In genomic region chr14:103563089-103563620, GRCh38 we compare ENCODE assay signal across 8 cellular contexts. TPM values are rescaled to one million over a fixed set of nuclear protein-coding genes. Genes with fewer than 3 reads are reported as not detected.
DNase-seq lines count a peak whose midpoint lies in the region; ATAC-seq, FAIRE-seq and TF ChIP-seq lines count a peak whose summit lies in the region.

No MANE protein-coding gene starts in this region.

- peak; percentile 11 for FAIRE-seq in GM19239 (lab: Jason Lieb, UNC)

- H3K23ac ChIP-seq in neuronal stem cell (ENCODE audit: low read depth, low read length, poor library complexity) = peak overlapping the region; percentile 80

- peaks cover 10 to 41% of the 10 kb centered on the region in 2 donors for H3K36me3 ChIP-seq in neuronal stem cell (replicated peaks in 1 of 2; ENCODE audit: control insufficient read depth in 2 of 2, insufficient read depth in 2 of 2, low read length in 2 of 2)

- no peak for DNase-seq in AG04449 (ENCODE audit: low read depth, low spot score)
- peak; percentile 56 for DNase-seq in GM19239 (ENCODE audit: insufficient read length, low spot score)
- DNase-seq in SK-N-DZ (ENCODE audit: low spot score) = peak; percentile 32
- DNase-seq in epithelial cell of proximal tubule (ENCODE audit: low read depth) = no peak
- no peak for DNase-seq in neuronal stem cell (ENCODE audit: low spot score)
- DNase-seq in NCI-H1417 treated with DMSO at 0.1 percent for 48 hours (lab: John Stamatoyannopoulos, UW) = no peak
- DNase-seq in GOT3 (lab: John Stamatoyannopoulos, UW) = no peak

- peak overlapping the region; percentile 91 for H3K9ac ChIP-seq in neuronal stem cell (ENCODE audit: low read depth, low read length, poor library complexity)

- H2BK120ac ChIP-seq in neuronal stem cell (ENCODE audit: low read depth, low read length) = peak overlapping the region; percentile 72

- H3K4me3 ChIP-seq in AG04449 (ENCODE audit: low read depth, low read length) = peak overlapping the region; percentile 67
- H3K4me3 ChIP-seq in epithelial cell of proximal tubule (ENCODE audit: low read depth, low read length) = peak overlapping the region; percentile 97
- H3K4me3 ChIP-seq in neuronal stem cell (ENCODE audit: low read length in 2 of 2) = peak overlapping the region; percentile 97 to 100

- H2BK15ac ChIP-seq in neuronal stem cell (ENCODE audit: low read length) = no peak overlapping the region

- peak overlapping the region; percentile 71 for H3K14ac ChIP-seq in neuronal stem cell (ENCODE audit: low read length)

- POLR2A ChIA-PET in AG04449 (lab: Yijun Ruan, JAX) = interaction anchor here (0.6 kb wide), 1 partner anchor 477 kb away, joined by 4 read pairs; no protein-coding TSS in a partner anchor

- no peak overlapping the region for H4K91ac ChIP-seq in neuronal stem cell (ENCODE audit: low read depth, low read length, poor library complexity)

- H2AK5ac ChIP-seq in neuronal stem cell (ENCODE audit: low read depth, low read length) = no peak overlapping the region

- H2BK5ac ChIP-seq in neuronal stem cell (ENCODE audit: low read length) = peak overlapping the region; percentile 82

- no peak overlapping the region for H4K8ac ChIP-seq in neuronal stem cell (ENCODE audit: low read depth, low read length)

- no peak overlapping the region for H3K4ac ChIP-seq in neuronal stem cell (ENCODE audit: low read length)

- peak overlapping the region; percentile 83 for H3K4me2 ChIP-seq in neuronal stem cell (ENCODE audit: insufficient read depth, low read length, poor library complexity, severe bottlenecking)

- H3K27ac ChIP-seq in neuronal stem cell (replicated peaks; ENCODE audit: low read length) = peak overlapping the region; percentile 97

- TF ChIP-seq CTCF in AG04449 (IDR thresholded peaks at IDR 0.05; ENCODE audit: insufficient read depth, low read length, missing control alignments) (no peak), epithelial cell of proximal tubule (conservative IDR thresholded peaks at IDR 0.05; ENCODE audit: low read depth, low read length) (no peak)

- peak overlapping the region; percentile 95 for H2AFZ ChIP-seq in neuronal stem cell (ENCODE audit: low read length)

- CTCF ChIA-PET in AG04449 (lab: Yijun Ruan, JAX) = interaction anchor here (1.5 to 8.2 kb wide), 3 partner anchors 9 to 15 kb away, joined by 5 to 79 read pairs (median 6); no protein-coding TSS in a partner anchor

- no peak overlapping the region for H2BK12ac ChIP-seq in neuronal stem cell (ENCODE audit: low read length)

- H3K27me3 ChIP-seq in neuronal stem cell (ENCODE audit: control insufficient read depth in 3 of 3, insufficient read depth in 3 of 3, low read depth in 1 of 3, low read length in 3 of 3) = no peaks in the 10 kb centered on the region

- peak; percentile 34 for ATAC-seq in HG03378 (IDR thresholded peaks at IDR 0.05; ENCODE audit: unreplicated experiment)

- no CpG with 5 or more reads among the region's 35 CpGs for WGBS in neuronal stem cell (ENCODE audit: extremely low coverage in 2 of 2, insufficient read length in 2 of 2, insufficient replicate concordance in 1 of 2), 2 donors

- H3K18ac ChIP-seq in neuronal stem cell (ENCODE audit: low read length) = peak overlapping the region; percentile 96

- peaks cover 19% of the 10 kb centered on the region for H3K79me1 ChIP-seq in neuronal stem cell (ENCODE audit: low read depth, low read length)

- no peaks in the 10 kb centered on the region for H3K9me3 ChIP-seq in neuronal stem cell (replicated peaks in 1 of 2; ENCODE audit: control insufficient read depth in 2 of 2, insufficient read depth in 1 of 2, low read depth in 1 of 2, low read length in 2 of 2)

- peaks cover 8 to 14% of the 10 kb centered on the region in 2 donors for H3K4me1 ChIP-seq in neuronal stem cell (ENCODE audit: control insufficient read depth in 2 of 2, insufficient read depth in 1 of 2, low read depth in 1 of 2, low read length in 2 of 2)

RNA-seq across cellular contexts. Expression of gene COA8, which starts 0.4 kb away (rescaled TPM):
- 12.2 and 20.0 TPM in 2 replicates for polyA plus RNA-seq in SK-N-DZ (2014; cell fraction: cytosol; rRNA removed)
- polyA plus RNA-seq in SK-N-DZ (2014; cell fraction: nucleus; rRNA removed) = 3.6 and 11.8 TPM in 2 replicates
- total RNA-seq in epithelial cell of proximal tubule = 29.0 and 44.0 TPM in 2 replicates
- polyA plus RNA-seq in neuronal stem cell (2013, experiment 1 of 2) = 45.8 TPM
- polyA plus RNA-seq in neuronal stem cell (2013, experiment 2 of 2) = 47.5 TPM

RNA-seq across cellular contexts. Expression of gene BAG5, which starts 0.7 kb away (rescaled TPM):
- 10.6 and 12.5 TPM in 2 replicates for polyA plus RNA-seq in SK-N-DZ (2014; cell fraction: cytosol; rRNA removed)
- 6.9 and 7.6 TPM in 2 replicates for polyA plus RNA-seq in SK-N-DZ (2014; cell fraction: nucleus; rRNA removed)
- total RNA-seq in epithelial cell of proximal tubule = 26.6 and 27.2 TPM in 2 replicates
- polyA plus RNA-seq in neuronal stem cell (2013, experiment 1 of 2) = 11.7 TPM
- polyA plus RNA-seq in neuronal stem cell (2013, experiment 2 of 2) = 11.8 TPM

RNA-seq across cellular contexts. Expression of gene TRMT61A, which starts 34.2 kb away (rescaled TPM):
- polyA plus RNA-seq in SK-N-DZ (2014; cell fraction: cytosol; rRNA removed) = 11.0 and 13.1 TPM in 2 replicates
- 10.7 and 13.8 TPM in 2 replicates for polyA plus RNA-seq in SK-N-DZ (2014; cell fraction: nucleus; rRNA removed)
- total RNA-seq in epithelial cell of proximal tubule = 9.0 and 21.9 TPM in 2 replicates
- polyA plus RNA-seq in neuronal stem cell (2013, experiment 1 of 2) = 2.1 TPM
- 2.2 TPM for polyA plus RNA-seq in neuronal stem cell (2013, experiment 2 of 2)

RNA-seq across cellular contexts. Expression of gene CKB, which starts 40.5 kb away (rescaled TPM):
- 292 and 306 TPM in 2 replicates for polyA plus RNA-seq in SK-N-DZ (2014; cell fraction: cytosol; rRNA removed)
- 803 and 868 TPM in 2 replicates for polyA plus RNA-seq in SK-N-DZ (2014; cell fraction: nucleus; rRNA removed)
- 492 and 789 TPM in 2 replicates for total RNA-seq in epithelial cell of proximal tubule
- 418 TPM for polyA plus RNA-seq in neuronal stem cell (2013, experiment 1 of 2)
- polyA plus RNA-seq in neuronal stem cell (2013, experiment 2 of 2) = 412 TPM

Comparison
In these comparisons a context has a peak if more than half of its experiments do, and no peak if none do; other contexts are left out.
1. DNase-seq: peak in GM19239 (single experiment) and SK-N-DZ (single experiment); none in AG04449 (single experiment), epithelial cell of proximal tubule (single experiment), neuronal stem cell (single experiment), NCI-H1417 treated with DMSO at 0.1 percent for 48 hours (single experiment) and GOT3 (single experiment).
2. Peak in every context shown above with its lines, with median percentiles within 50 percentile points of each other: H3K4me3 ChIP-seq.